1 cellular context compared by ENCODE assay signal in genomic region chr11:12871251-12871650, GRCh38.
TF ChIP-seq lines count a peak whose summit lies in the region.

No MANE protein-coding gene starts in this region.

TF ChIP-seq in A549, 52 proteins besides CTCF, POLR2A, EP300 and RAD21:
- TF ChIP-seq USF2 (IDR thresholded peaks at IDR 0.05) (no peak), JUNB (IDR thresholded peaks at IDR 0.05) (no peak), MAX (IDR thresholded peaks at IDR 0.05) (no peak), BCL3 (IDR thresholded peaks at IDR 0.05) (no peak), E2F6 (IDR thresholded peaks at IDR 0.05; ENCODE audit: borderline replicate concordance, low read depth) (no peak), CBX2 (IDR thresholded peaks at IDR 0.05; ENCODE audit: borderline replicate concordance, low read depth) (no peak), REST (IDR thresholded peaks at IDR 0.05) (no peak), ZSCAN20 (CRISPR knock-in tag; IDR thresholded peaks at IDR 0.05) (no peak), FOXS1 (CRISPR knock-in tag; IDR thresholded peaks at IDR 0.05) (no peak), KDM5A (IDR thresholded peaks at IDR 0.05) (no peak), MYC (IDR thresholded peaks at IDR 0.05; ENCODE audit: borderline replicate concordance, low read length) (no peak), ATOH8 (CRISPR knock-in tag; IDR thresholded peaks at IDR 0.05; ENCODE audit: low read depth) (no peak), TP53 (CRISPR knock-in tag; IDR thresholded peaks at IDR 0.05) (no peak), HOXB5 (CRISPR knock-in tag; IDR thresholded peaks at IDR 0.05) (no peak)
